ENCODE assay signal across 11 cellular contexts in the genomic region with DNA sequence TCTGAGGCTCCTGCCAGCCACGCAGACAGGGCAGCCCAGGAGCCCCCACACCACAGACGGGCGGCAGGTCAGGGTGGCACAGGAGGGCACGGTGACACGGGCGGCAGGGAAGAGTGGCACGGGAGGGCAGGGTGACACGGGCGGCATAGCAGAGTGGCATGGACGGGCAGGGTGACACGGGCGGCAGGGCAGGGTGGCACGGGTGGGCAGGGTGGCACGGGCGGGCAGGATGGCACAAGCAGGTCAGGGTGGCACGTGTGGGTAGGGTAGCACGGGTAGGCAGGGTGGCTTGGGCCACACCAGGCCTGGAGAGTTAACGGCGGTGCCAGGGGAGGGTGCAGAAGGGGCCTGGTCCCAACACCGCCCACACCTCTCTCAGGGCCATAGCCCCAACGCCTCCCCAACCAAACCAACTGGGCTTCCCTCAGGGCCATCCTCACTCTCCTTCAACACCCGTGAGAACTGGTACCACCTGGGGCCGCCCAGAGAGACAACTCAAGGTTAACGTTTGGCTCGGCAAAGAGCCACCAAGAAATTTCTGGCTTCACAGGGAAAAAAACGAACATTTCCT. TPM values are rescaled to one million over a fixed set of nuclear protein-coding genes. Genes with fewer than 3 reads are reported as not detected.
DNase-seq lines count a peak whose midpoint lies in the region; ATAC-seq and TF ChIP-seq lines count a peak whose summit lies in the region.
"Had no signal": no experiment of that assay in that cellular context is flagged by ENCODE, and none has a peak within 500 bp of the region (broad histone marks: within the 10 kb centered on the region; RNA-seq: fewer than 3 reads in every experiment).

No MANE protein-coding gene starts in this region.

- peak overlapping the region; percentile 30 for H3K4me3 Mint-ChIP-seq in activated CD4-positive, alpha-beta T cell treated with anti-CD3 and anti-CD28 coated beads for 36 hours
- peak overlapping the region; percentile 91 for H3K4me3 Mint-ChIP-seq in activated T-helper 17 cell treated with anti-CD3 and anti-CD28 coated beads, Interleukin-2, amount 50 U/mL, for 72 hours

- no peaks in the 10 kb centered on the region for H3K9me3 Mint-ChIP-seq in activated CD4-positive, alpha-beta T cell treated with anti-CD3 and anti-CD28 coated beads for 36 hours (ENCODE audit: low read depth)
- no peaks in the 10 kb centered on the region for H3K9me3 Mint-ChIP-seq in activated T-helper 17 cell treated with anti-CD3 and anti-CD28 coated beads, Interleukin-2, amount 50 U/mL, for 72 hours

- H3K27ac Mint-ChIP-seq in activated CD4-positive, alpha-beta T cell treated with anti-CD3 and anti-CD28 coated beads for 36 hours = peak overlapping the region; percentile 89
- peak overlapping the region; percentile 97 for H3K27ac Mint-ChIP-seq in activated T-helper 17 cell treated with anti-CD3 and anti-CD28 coated beads, Interleukin-2, amount 50 U/mL, for 72 hours

- H3K27me3 Mint-ChIP-seq in activated CD4-positive, alpha-beta T cell treated with anti-CD3 and anti-CD28 coated beads for 36 hours = no peaks in the 10 kb centered on the region
- no peaks in the 10 kb centered on the region for H3K27me3 Mint-ChIP-seq in activated T-helper 17 cell treated with anti-CD3 and anti-CD28 coated beads, Interleukin-2, amount 50 U/mL, for 72 hours

- peaks cover 56% of the 10 kb centered on the region for H3K4me1 Mint-ChIP-seq in activated CD4-positive, alpha-beta T cell treated with anti-CD3 and anti-CD28 coated beads for 36 hours
- H3K4me1 Mint-ChIP-seq in activated T-helper 17 cell treated with anti-CD3 and anti-CD28 coated beads, Interleukin-2, amount 50 U/mL, for 72 hours = peaks cover 20% of the 10 kb centered on the region

- H3K27me3 ChIP-seq in suprapubic skin = no peaks in the 10 kb centered on the region

- H3K9me3 ChIP-seq in suprapubic skin = no peaks in the 10 kb centered on the region

- peaks cover 21% of the 10 kb centered on the region for H3K36me3 Mint-ChIP-seq in activated CD4-positive, alpha-beta T cell treated with anti-CD3 and anti-CD28 coated beads for 36 hours (ENCODE audit: low read depth)
- peaks cover 39% of the 10 kb centered on the region for H3K36me3 Mint-ChIP-seq in activated T-helper 17 cell treated with anti-CD3 and anti-CD28 coated beads, Interleukin-2, amount 50 U/mL, for 72 hours (ENCODE audit: low read depth)

- WGBS in suprapubic skin = 76% methylated on average over 24 of the region's 26 CpGs

- H3K4me1 ChIP-seq in suprapubic skin = peaks cover 73% of the 10 kb centered on the region

- H3K36me3 ChIP-seq in suprapubic skin = peaks cover 11% of the 10 kb centered on the region

- no peak overlapping the region for H3K4me3 ChIP-seq in suprapubic skin

- ATAC-seq in activated CD4-positive, alpha-beta T cell treated with anti-CD3 and anti-CD28 coated beads for 36 hours = no peak
- ATAC-seq in activated T-helper 17 cell treated with anti-CD3 and anti-CD28 coated beads, Interleukin-2, amount 50 U/mL, for 72 hours (replicated peaks) = no peak

- no peak for TF ChIP-seq CTCF in suprapubic skin (IDR thresholded peaks at IDR 0.05)

- intact Hi-C loops in activated CD4-positive, alpha-beta T cell treated with anti-CD3 and anti-CD28 coated beads for 36 hours (cut with DNase I, micrococcal nuclease) = loop anchor here (2.0 to 5.0 kb wide), 6 partner anchors 21 to 627 kb away; partner anchors contain the start of genes LETM1 (in 1 of the 2) and NSD2 (in 1 of the 2)

- no peak for TF ChIP-seq POLR2A in suprapubic skin (IDR thresholded peaks at IDR 0.05)

- no peak for DNase-seq in activated CD4-positive, alpha-beta T cell treated with anti-CD3 and anti-CD28 coated beads for 36 hours
- DNase-seq in activated CD4-positive, alpha-beta T cell treated with anti-CD3 and anti-CD28 coated beads for 1 hour = no peak
- DNase-seq in islet precursor cell (peak; percentile 22), suprapubic skin (ENCODE audit: low spot score in 2 of 2) (peak; percentile 59 to 71), NCI-H187 (lab: John Stamatoyannopoulos, UW) (no peak), NCI-H146 treated with DMSO at 0.1 percent for 48 hours (lab: John Stamatoyannopoulos, UW; ENCODE audit: unreplicated experiment) (no peak), NCI-H82 treated with DMSO at 0.1 percent for 48 hours (lab: John Stamatoyannopoulos, UW; ENCODE audit: unreplicated experiment) (no peak)
- DNase-seq: dermis blood vessel endothelial cell; NCI-H1694 treated with DMSO at 0.1 percent for 48 hours; stimulated activated CD4-positive, alpha-beta T cell treated with anti-CD3 and anti-CD28 coated beads, Interleukin-12 subunit alpha, Interleukin-12 subunit beta, amount 100 ng/mL, for 4 hours had no signal

- POLR2A ChIA-PET in activated CD4-positive, alpha-beta T cell treated with anti-CD3 and anti-CD28 coated beads for 36 hours (lab: Charles Lee) = no interaction called here

- no peak overlapping the region for H3K27ac ChIP-seq in suprapubic skin

- CTCF ChIA-PET in activated CD4-positive, alpha-beta T cell treated with anti-CD3 and anti-CD28 coated beads for 36 hours (lab: Charles Lee) = no interaction called here

- TF ChIP-seq EP300 in suprapubic skin (IDR thresholded peaks at IDR 0.05) = no peak

RNA-seq across cellular contexts. Expression of gene CTBP1, which starts 3.4 kb away (rescaled TPM):
- 100 to 1,000 TPM; 152 to 177 TPM for total RNA-seq in activated CD4-positive, alpha-beta T cell treated with anti-CD3 and anti-CD28 coated beads for 36 hours
- 100 to 1,000 TPM; 117 to 173 TPM for total RNA-seq in activated T-helper 17 cell treated with anti-CD3 and anti-CD28 coated beads, Interleukin-2, amount 50 U/mL, for 72 hours
- total RNA-seq in suprapubic skin = 100 to 1,000 TPM; 145 to 255 (median 181) TPM

RNA-seq across cellular contexts. Expression of gene MAEA, which starts 44.1 kb away (rescaled TPM):
- total RNA-seq in activated CD4-positive, alpha-beta T cell treated with anti-CD3 and anti-CD28 coated beads for 36 hours = 10 to 100 TPM; 38.9 to 40.4 TPM
- total RNA-seq in activated T-helper 17 cell treated with anti-CD3 and anti-CD28 coated beads, Interleukin-2, amount 50 U/mL, for 72 hours = 10 to 100 TPM; 61.4 to 62.8 TPM
- total RNA-seq in suprapubic skin = 100 to 1,000 TPM in 1 of 4 donors, 10 to 100 TPM in 3; 58.7 to 112 (median 69.5) TPM

Comparison
In these comparisons a context has a peak if more than half of its experiments do, and no peak if none do; other contexts are left out.
1. DNase-seq: peak in islet precursor cell (single experiment) and suprapubic skin (2 of 2); none in activated CD4-positive, alpha-beta T cell treated with anti-CD3 and anti-CD28 coated beads for 36 hours (single experiment), activated CD4-positive, alpha-beta T cell treated with anti-CD3 and anti-CD28 coated beads for 1 hour (single experiment), NCI-H187 (0 of 2), NCI-H146 treated with DMSO at 0.1 percent for 48 hours (single experiment) and NCI-H82 treated with DMSO at 0.1 percent for 48 hours (single experiment).